In genomic region chr1:9696793-9697192, GRCh38 we compare ENCODE assay signal across 16 cellular contexts. TPM values are rescaled to one million over a fixed set of nuclear protein-coding genes. Genes with fewer than 3 reads are reported as not detected.
DNase-seq lines count a peak whose midpoint lies in the region; ATAC-seq and TF ChIP-seq lines count a peak whose summit lies in the region.
"Had no signal": no experiment of that assay in that cellular context is flagged by ENCODE, and none has a peak within 500 bp of the region (broad histone marks: within the 10 kb centered on the region; RNA-seq: fewer than 3 reads in every experiment).

No MANE protein-coding gene starts in this region.

- peaks cover 76% of the 10 kb centered on the region for H3K36me3 Mint-ChIP-seq in activated T-cell treated with anti-CD3 and anti-CD28 coated beads, Interleukin-2, amount 50 U/mL, for 24 hours (ENCODE audit: low read depth)
- peaks cover 5 to 26% of the 10 kb centered on the region in 2 donors for H3K36me3 Mint-ChIP-seq in activated T-cell treated with anti-CD3 and anti-CD28 coated beads, Interleukin-2, amount 50 U/mL, for 72 hours (ENCODE audit: insufficient read depth in 2 of 2)
- H3K36me3 Mint-ChIP-seq in central memory CD8-positive, alpha-beta T cell (ENCODE audit: insufficient read depth), result peaks cover 49% of the 10 kb centered on the region
- H3K36me3 Mint-ChIP-seq in stimulated activated naive B cell treated with anti-CD40 and anti-IgM and Interleukin-4, amounts not matched to agents 10 μg/mL and 1 μg/mL and 100 μg/mL, for 72 hours, result peaks cover 43 to 66% of the 10 kb centered on the region in 2 donors

- no peak overlapping the region for H3K4me3 Mint-ChIP-seq in activated T-cell treated with anti-CD3 and anti-CD28 coated beads, Interleukin-2, amount 50 U/mL, for 24 hours
- H3K4me3 Mint-ChIP-seq in activated T-cell treated with anti-CD3 and anti-CD28 coated beads, Interleukin-2, amount 50 U/mL, for 72 hours, result no peak overlapping the region
- no peak overlapping the region for H3K4me3 Mint-ChIP-seq in central memory CD8-positive, alpha-beta T cell
- H3K4me3 Mint-ChIP-seq in stimulated activated naive B cell treated with anti-CD40 and anti-IgM and Interleukin-4, amounts not matched to agents 10 μg/mL and 1 μg/mL and 100 μg/mL, for 72 hours, result no peak overlapping the region
- H3K4me3 Mint-ChIP-seq: H9 had no signal

- intact Hi-C loops in lower leg skin (cut with DNase I; ENCODE audit: low total_unique reads), result no loop called here

- ATAC-seq in activated T-cell treated with anti-CD3 and anti-CD28 coated beads, Interleukin-2, amount 50 U/mL, for 72 hours (replicated peaks in 1 of 2), result no peak
- ATAC-seq in central memory CD8-positive, alpha-beta T cell (replicated peaks; ENCODE audit: extremely low read depth, poor library complexity, severe bottlenecking), result no peak
- no peak for ATAC-seq in stimulated activated naive B cell treated with anti-CD40 and anti-IgM and Interleukin-4, amounts not matched to agents 10 μg/mL and 1 μg/mL and 100 μg/mL, for 72 hours (replicated peaks)
- ATAC-seq: GM12878 had no signal

- no peaks in the 10 kb centered on the region for H3K27me3 Mint-ChIP-seq in activated T-cell treated with anti-CD3 and anti-CD28 coated beads, Interleukin-2, amount 50 U/mL, for 24 hours
- H3K27me3 Mint-ChIP-seq in activated T-cell treated with anti-CD3 and anti-CD28 coated beads, Interleukin-2, amount 50 U/mL, for 72 hours (ENCODE audit: low read depth), result no peaks in the 10 kb centered on the region
- H3K27me3 Mint-ChIP-seq in central memory CD8-positive, alpha-beta T cell, result no peaks in the 10 kb centered on the region
- H3K27me3 Mint-ChIP-seq in stimulated activated naive B cell treated with anti-CD40 and anti-IgM and Interleukin-4, amounts not matched to agents 10 μg/mL and 1 μg/mL and 100 μg/mL, for 72 hours, result no peaks in the 10 kb centered on the region

- 90 to 94% methylated on average over 2 of the region's 2 CpGs for WGBS in lower leg skin, 2 donors

- no peak overlapping the region for H3K4me3 ChIP-seq in lower leg skin (ENCODE audit: low read depth, poor library complexity, severe bottlenecking)
- H3K4me3 ChIP-seq: GM12878 had no signal

- no peak for TF ChIP-seq POLR2A in lower leg skin (IDR thresholded peaks at IDR 0.05)

- peaks cover 57% of the 10 kb centered on the region for H3K4me1 Mint-ChIP-seq in activated T-cell treated with anti-CD3 and anti-CD28 coated beads, Interleukin-2, amount 50 U/mL, for 24 hours (ENCODE audit: low read depth)
- peaks cover 39% of the 10 kb centered on the region for H3K4me1 Mint-ChIP-seq in activated T-cell treated with anti-CD3 and anti-CD28 coated beads, Interleukin-2, amount 50 U/mL, for 72 hours (ENCODE audit: low read depth)
- H3K4me1 Mint-ChIP-seq in central memory CD8-positive, alpha-beta T cell, result peaks cover 55% of the 10 kb centered on the region
- peaks cover 31 to 58% of the 10 kb centered on the region in 2 donors for H3K4me1 Mint-ChIP-seq in stimulated activated naive B cell treated with anti-CD40 and anti-IgM and Interleukin-4, amounts not matched to agents 10 μg/mL and 1 μg/mL and 100 μg/mL, for 72 hours

- TF ChIP-seq CTCF in lower leg skin (IDR thresholded peaks at IDR 0.05), result no peak

- no peak for DNase-seq in activated T-cell treated with anti-CD3 and anti-CD28 coated beads, Interleukin-2, amount 50 U/mL, for 24 hours
- DNase-seq in activated T-cell treated with anti-CD3 and anti-CD28 coated beads, Interleukin-2, amount 50 U/mL, for 72 hours, result no peak
- DNase-seq in RKO (ENCODE audit: low spot score), result peak; percentile 32
- no peak for DNase-seq in central memory CD8-positive, alpha-beta T cell (ENCODE audit: low spot score in 2 of 2)
- no peak for DNase-seq in stimulated activated naive B cell treated with anti-CD40 and anti-IgM and Interleukin-4, amounts not matched to agents 10 μg/mL and 1 μg/mL and 100 μg/mL, for 72 hours
- no peak for DNase-seq in activated T-cell treated with anti-CD3 and anti-CD28 coated beads, Interleukin-2, amount 50 U/mL, for 1 hour
- DNase-seq in lower leg skin (ENCODE audit: low spot score in 2 of 2), result no peak
- DNase-seq in hepatic stellate cell (ENCODE audit: low spot score), result no peak
- DNase-seq: C1 segment of cervical spinal cord, DMS53, H9, NCI-H1092, NCI-H1694, NCI-H345, NCI-H526 treated with DMSO at 0.1 percent for 48 hours had no signal

- peak overlapping the region; percentile 76 for H3K27ac Mint-ChIP-seq in activated T-cell treated with anti-CD3 and anti-CD28 coated beads, Interleukin-2, amount 50 U/mL, for 24 hours
- no peak overlapping the region for H3K27ac Mint-ChIP-seq in activated T-cell treated with anti-CD3 and anti-CD28 coated beads, Interleukin-2, amount 50 U/mL, for 72 hours
- H3K27ac Mint-ChIP-seq in central memory CD8-positive, alpha-beta T cell (ENCODE audit: low read depth), result peak overlapping the region; percentile 85
- H3K27ac Mint-ChIP-seq in stimulated activated naive B cell treated with anti-CD40 and anti-IgM and Interleukin-4, amounts not matched to agents 10 μg/mL and 1 μg/mL and 100 μg/mL, for 72 hours, result peak overlapping the region; percentile 91
- H3K27ac Mint-ChIP-seq: H9 had no signal

- H3K9me3 Mint-ChIP-seq in activated T-cell treated with anti-CD3 and anti-CD28 coated beads, Interleukin-2, amount 50 U/mL, for 24 hours, result no peaks in the 10 kb centered on the region
- H3K9me3 Mint-ChIP-seq in activated T-cell treated with anti-CD3 and anti-CD28 coated beads, Interleukin-2, amount 50 U/mL, for 72 hours, result no peaks in the 10 kb centered on the region
- H3K9me3 Mint-ChIP-seq in central memory CD8-positive, alpha-beta T cell, result no peaks in the 10 kb centered on the region
- no peaks in the 10 kb centered on the region for H3K9me3 Mint-ChIP-seq in stimulated activated naive B cell treated with anti-CD40 and anti-IgM and Interleukin-4, amounts not matched to agents 10 μg/mL and 1 μg/mL and 100 μg/mL, for 72 hours
- H3K9me3 Mint-ChIP-seq: H9 had no signal

RNA-seq across cellular contexts. Expression of gene PIK3CD, which starts 45.3 kb away (rescaled TPM):
- 100 to 1,000 TPM; 149 to 162 TPM for total RNA-seq in activated T-cell treated with anti-CD3 and anti-CD28 coated beads, Interleukin-2, amount 50 U/mL, for 72 hours
- total RNA-seq in lower leg skin, result 1 to 10 TPM; 4.2 to 5.4 (median 5.0) TPM

Comparison
In these comparisons a context has a peak if more than half of its experiments do, and no peak if none do; other contexts are left out.
1. RNA of gene PIK3CD, which starts 45.3 kb away (total RNA-seq): 149 to 162 TPM in activated T-cell treated with anti-CD3 and anti-CD28 coated beads, Interleukin-2, amount 50 U/mL, for 72 hours; 4.2 to 5.4 TPM in lower leg skin; every median in the first group is over 10 times any median in the second.